In the genomic region with DNA sequence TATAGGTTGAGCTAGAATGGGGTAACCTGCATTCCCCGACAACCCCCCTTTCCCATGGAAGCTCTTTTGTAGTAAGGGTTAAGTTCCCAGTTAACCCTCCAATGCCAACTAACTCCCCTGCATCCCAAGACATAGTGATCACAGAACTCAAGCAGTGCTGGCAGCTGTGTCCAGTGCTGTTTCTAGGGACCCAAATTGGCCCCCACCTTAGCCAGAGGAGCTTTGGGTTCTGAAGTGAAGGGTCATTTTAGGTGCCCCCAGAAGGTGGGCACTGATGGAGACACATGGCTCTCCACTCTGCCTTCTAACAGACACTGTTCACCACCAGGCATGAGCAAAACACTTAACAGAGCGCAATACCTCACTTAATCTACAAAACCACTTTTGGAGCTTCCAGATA, we compare ENCODE assay signal across 19 cellular contexts.
"Had no signal": no experiment of that assay in that cellular context is flagged by ENCODE, and none has a peak within 500 bp of the region (broad histone marks: within the 10 kb centered on the region; RNA-seq: fewer than 3 reads in every experiment).

No MANE protein-coding gene starts in this region.

- H3K27me3 Mint-ChIP-seq: activated CD8-positive, alpha-beta T cell treated with anti-CD3 and anti-CD28 coated beads for 36 hours; activated naive CD4-positive, alpha-beta T cell treated with anti-CD3 and anti-CD28 coated beads, Interleukin-2, amount 50 U/mL, for 24 hours; activated T-cell treated with anti-CD3 and anti-CD28 coated beads, Interleukin-2, amount 50 U/mL, for 24 hours had no signal

- H3K9me3 Mint-ChIP-seq: activated CD8-positive, alpha-beta T cell treated with anti-CD3 and anti-CD28 coated beads for 36 hours; activated naive CD4-positive, alpha-beta T cell treated with anti-CD3 and anti-CD28 coated beads, Interleukin-2, amount 50 U/mL, for 24 hours; activated T-cell treated with anti-CD3 and anti-CD28 coated beads, Interleukin-2, amount 50 U/mL, for 24 hours; nephron progenitor cell had no signal

- H3K4me3 Mint-ChIP-seq: activated CD8-positive, alpha-beta T cell treated with anti-CD3 and anti-CD28 coated beads for 36 hours; activated naive CD4-positive, alpha-beta T cell treated with anti-CD3 and anti-CD28 coated beads, Interleukin-2, amount 50 U/mL, for 24 hours; activated T-cell treated with anti-CD3 and anti-CD28 coated beads, Interleukin-2, amount 50 U/mL, for 24 hours; nephron progenitor cell had no signal

- H3K27ac Mint-ChIP-seq: nephron progenitor cell, progenitor cell of endocrine pancreas had no signal

- H3K27ac ChIP-seq: lower lobe of right lung, vagina, VCaP had no signal

- DNase-seq: activated CD4-positive, CD25-positive, alpha-beta regulatory T cell treated with anti-CD3 and anti-CD28 coated beads, Interleukin-2, amount 50 U/mL, for 72 hours; activated T-cell treated with anti-CD3 and anti-CD28 coated beads, Interleukin-2, amount 50 U/mL, for 24 hours; cortex of kidney; effector CD4-positive, alpha-beta T cell; islet precursor cell; lower lobe of right lung; nephron progenitor cell; stimulated activated CD4-positive, alpha-beta T cell treated with anti-CD3 and anti-CD28 coated beads, Interleukin-12 subunit alpha, Interleukin-12 subunit beta, amount 100 ng/mL, for 4 hours; stimulated activated CD4-positive, alpha-beta T cell treated with anti-CD3 and anti-CD28 coated beads, Interleukin-1b, Interleukin-23, amount 100 ng/mL, for 48 hours; stimulated activated CD8-positive, alpha-beta memory T cell treated with anti-CD3 and anti-CD28 coated beads, Interleukin-4, amount 100 ng/mL, for 48 hours; stimulated activated naive CD8-positive, alpha-beta T cell treated with anti-CD3 and anti-CD28 coated beads, Interleukin-15, Interleukin-2, amounts not matched to agents 100 U/mL and 50 U/mL, for 24 hours; T-helper 1 cell; trophoblast cell had no signal

- ATAC-seq: activated CD8-positive, alpha-beta T cell treated with anti-CD3 and anti-CD28 coated beads for 36 hours; lower lobe of right lung; SK-N-SH treated with all-trans-retinoic acid at 6 μM for 48 hours; stimulated activated naive CD8-positive, alpha-beta T cell treated with anti-CD3 and anti-CD28 coated beads, Interleukin-15, Interleukin-2, amounts not matched to agents 100 U/mL and 50 U/mL, for 24 hours had no signal

- H3K4me3 ChIP-seq: lower lobe of right lung, vagina had no signal

- H3K9me3 ChIP-seq: lower lobe of right lung, vagina had no signal

- H3K27me3 ChIP-seq: vagina had no signal
